In the genomic region with DNA sequence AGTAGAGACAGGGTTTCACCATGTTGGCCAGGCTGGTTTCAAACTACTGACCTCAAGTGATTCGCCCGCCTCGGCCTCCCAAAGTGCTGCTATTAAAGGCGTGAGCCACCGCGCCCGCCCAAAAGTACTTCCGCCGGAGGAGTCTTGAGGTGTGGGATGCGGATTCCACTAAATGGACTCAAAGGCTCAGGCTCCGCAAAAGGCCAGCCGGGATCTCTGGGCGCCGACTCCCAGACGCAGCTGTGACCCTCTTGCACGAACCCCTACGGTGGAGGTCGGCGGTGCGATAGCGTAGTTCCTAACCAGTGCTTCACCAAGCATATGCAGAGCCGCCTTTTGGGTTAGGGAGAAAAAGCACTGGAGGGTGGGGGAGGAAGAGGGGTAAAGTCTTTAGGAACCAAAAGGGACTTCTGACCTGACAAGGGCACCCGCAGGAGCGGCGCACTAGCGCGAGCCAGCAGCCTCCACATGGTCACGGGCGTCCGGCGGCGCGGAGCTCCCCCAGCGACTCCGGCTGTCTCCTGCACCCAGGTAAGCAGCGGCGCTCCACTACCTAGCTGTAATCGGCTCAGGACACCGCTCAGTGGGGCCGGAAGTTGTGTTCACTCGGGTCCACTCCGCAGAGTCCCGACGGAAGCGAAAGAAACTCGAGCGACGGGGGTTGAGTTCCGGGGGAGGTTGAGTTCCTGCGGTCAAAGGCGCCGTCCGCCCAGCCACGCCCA, we compare ENCODE assay signal across 1 cellular context.
TF ChIP-seq lines count a peak whose summit lies in the region.

A gene (minus strand): TSS at position 590 of the 722 bp plus-strand sequence. CDS start 120 bp downstream, at position 470.

TF ChIP-seq in HepG2, 621 proteins besides CTCF, POLR2A, EP300 and RAD21 (continued from another document and continues in another):
- TF ChIP-seq ARNT (IDR thresholded peaks at IDR 0.05) (no peak), ZNF546 (CRISPR knock-in tag; conservative IDR thresholded peaks at IDR 0.05) (0 out of 2 replicates have a peak, but pooled peaks have one; percentile 50), ZSCAN21 (CRISPR knock-in tag; IDR thresholded peaks at IDR 0.05; ENCODE audit: borderline replicate concordance) (no peak; the same call in 1 of the 2 replicates), KDM2A (CRISPR knock-in tag; IDR thresholded peaks at IDR 0.05; ENCODE audit: borderline replicate concordance, low read depth) (peak; percentile 98), BORCS8-MEF2B (CRISPR knock-in tag; IDR thresholded peaks at IDR 0.05) (peak; percentile 67; the same call in 1 of the 2 replicates), ZNF792 (CRISPR knock-in tag; IDR thresholded peaks at IDR 0.05) (peak; percentile 84), TMF1 (CRISPR knock-in tag; IDR thresholded peaks at IDR 0.05; ENCODE audit: low read depth) (no peak), SP5 (CRISPR knock-in tag; IDR thresholded peaks at IDR 0.05; ENCODE audit: borderline replicate concordance, low read depth) (peak; percentile 65; the same call in 1 of the 2 replicates), TBL1XR1 (IDR thresholded peaks at IDR 0.05; ENCODE audit: borderline replicate concordance, low read length, partially characterized antibody) (peak; percentile 85), FOXO1 (CRISPR knock-in tag; IDR thresholded peaks at IDR 0.05) (peak; percentile 61), SMAD3 (CRISPR knock-in tag; IDR thresholded peaks at IDR 0.05) (peak; percentile 95), ZSCAN9 (CRISPR knock-in tag; IDR thresholded peaks at IDR 0.05; ENCODE audit: borderline replicate concordance) (peak; percentile 80), FOSL2 (CRISPR knock-in tag; IDR thresholded peaks at IDR 0.05) (peak; percentile 57; the same call in 1 of the 2 replicates), SMC3 (IDR thresholded peaks at IDR 0.05; ENCODE audit: low read length) (no peak), JARID2 (CRISPR knock-in tag; IDR thresholded peaks at IDR 0.05; ENCODE audit: insufficient replicate concordance) (no peak), GZF1 (CRISPR knock-in tag; IDR thresholded peaks at IDR 0.05) (peak; percentile 51; the same call in 1 of the 2 replicates), SPEN (CRISPR knock-in tag; IDR thresholded peaks at IDR 0.05; ENCODE audit: low read depth) (peak; percentile 92), ZKSCAN1 (IDR thresholded peaks at IDR 0.05; ENCODE audit: low read length) (peak; percentile 47; the same call in 1 of the 2 replicates), MED13 (CRISPR knock-in tag; IDR thresholded peaks at IDR 0.05) (no peak), ZNF264 (CRISPR knock-in tag; IDR thresholded peaks at IDR 0.05) (no peak), GATAD1 (CRISPR knock-in tag; IDR thresholded peaks at IDR 0.05) (peak; percentile 97), NFIB (CRISPR knock-in tag; IDR thresholded peaks at IDR 0.05; ENCODE audit: borderline replicate concordance) (no peak), ZNF772 (CRISPR knock-in tag; IDR thresholded peaks at IDR 0.05) (peak; percentile 86), ZNF883 (CRISPR knock-in tag; IDR thresholded peaks at IDR 0.05; ENCODE audit: not compliant biosample characterization) (peak; percentile 89), GTF2F1 (IDR thresholded peaks at IDR 0.05; ENCODE audit: low read length) (no peak), PHF8 (CRISPR knock-in tag; IDR thresholded peaks at IDR 0.05) (peak; percentile 85), ZNF260 (CRISPR knock-in tag; IDR thresholded peaks at IDR 0.05; ENCODE audit: borderline replicate concordance, low read depth) (no peak), RCOR2 (CRISPR knock-in tag; IDR thresholded peaks at IDR 0.05) (no peak), FOXK1 (CRISPR knock-in tag; IDR thresholded peaks at IDR 0.05; ENCODE audit: borderline replicate concordance, low read depth) (peak; percentile 94; the same call in 1 of the 2 replicates), MBD4 (IDR thresholded peaks at IDR 0.05; ENCODE audit: borderline replicate concordance, low read length) (no peak), SOX5 (CRISPR knock-in tag; IDR thresholded peaks at IDR 0.05; ENCODE audit: borderline replicate concordance) (peak; percentile 34; the same call in 1 of the 2 replicates), ZNF747 (CRISPR knock-in tag; IDR thresholded peaks at IDR 0.05; ENCODE audit: borderline replicate concordance) (no peak), JDP2 (CRISPR knock-in tag; IDR thresholded peaks at IDR 0.05; ENCODE audit: borderline replicate concordance) (no peak), LCORL (IDR thresholded peaks at IDR 0.05) (peak; percentile 49; the same call in 1 of the 2 replicates), LCORL (CRISPR knock-in tag; IDR thresholded peaks at IDR 0.05) (peak; percentile 59; the same call in 1 of the 2 replicates), ZNF224 (CRISPR knock-in tag; IDR thresholded peaks at IDR 0.05) (peak; percentile 79; the same call in 1 of the 2 replicates), MAFF (IDR thresholded peaks at IDR 0.05; ENCODE audit: low read depth, low read length) (no peak), ZNF83 (CRISPR knock-in tag; IDR thresholded peaks at IDR 0.05; ENCODE audit: borderline replicate concordance) (no peak), ZBTB1 (CRISPR knock-in tag; IDR thresholded peaks at IDR 0.05; ENCODE audit: borderline replicate concordance) (no peak), ZMYM4 (CRISPR knock-in tag; IDR thresholded peaks at IDR 0.05) (peak; percentile 97), ZNF292 (CRISPR knock-in tag; IDR thresholded peaks at IDR 0.05; ENCODE audit: borderline replicate concordance, low read depth) (peak; percentile 65), ZNF446 (CRISPR knock-in tag; IDR thresholded peaks at IDR 0.05) (no peak), ZNF569 (CRISPR knock-in tag; IDR thresholded peaks at IDR 0.05; ENCODE audit: borderline replicate concordance) (no peak), ZFP90 (CRISPR knock-in tag; IDR thresholded peaks at IDR 0.05; ENCODE audit: borderline replicate concordance) (no peak), FOXC1 (CRISPR knock-in tag; IDR thresholded peaks at IDR 0.05; ENCODE audit: borderline replicate concordance) (peak; percentile 53; the same call in 1 of the 2 replicates), NR2F2 (IDR thresholded peaks at IDR 0.05; ENCODE audit: borderline replicate concordance, low read depth) (no peak), REXO4 (CRISPR knock-in tag; IDR thresholded peaks at IDR 0.05; ENCODE audit: borderline replicate concordance) (0 out of 2 replicates have a peak, but pooled peaks have one; percentile 14), JUNB (CRISPR knock-in tag; IDR thresholded peaks at IDR 0.05; ENCODE audit: borderline replicate concordance) (no peak), KAT2B (IDR thresholded peaks at IDR 0.05; ENCODE audit: borderline replicate concordance, low read depth, low read length) (no peak), KDM5B (CRISPR knock-in tag; IDR thresholded peaks at IDR 0.05; ENCODE audit: borderline replicate concordance) (peak; percentile 94)
- TF ChIP-seq, protein P1, sequence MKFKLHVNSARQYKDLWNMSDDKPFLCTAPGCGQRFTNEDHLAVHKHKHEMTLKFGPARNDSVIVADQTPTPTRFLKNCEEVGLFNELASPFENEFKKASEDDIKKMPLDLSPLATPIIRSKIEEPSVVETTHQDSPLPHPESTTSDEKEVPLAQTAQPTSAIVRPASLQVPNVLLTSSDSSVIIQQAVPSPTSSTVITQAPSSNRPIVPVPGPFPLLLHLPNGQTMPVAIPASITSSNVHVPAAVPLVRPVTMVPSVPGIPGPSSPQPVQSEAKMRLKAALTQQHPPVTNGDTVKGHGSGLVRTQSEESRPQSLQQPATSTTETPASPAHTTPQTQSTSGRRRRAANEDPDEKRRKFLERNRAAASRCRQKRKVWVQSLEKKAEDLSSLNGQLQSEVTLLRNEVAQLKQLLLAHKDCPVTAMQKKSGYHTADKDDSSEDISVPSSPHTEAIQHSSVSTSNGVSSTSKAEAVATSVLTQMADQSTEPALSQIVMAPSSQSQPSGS (CRISPR knock-in tag; IDR thresholded peaks at IDR 0.05) = peak; percentile 83
- TF ChIP-seq, protein P2, sequence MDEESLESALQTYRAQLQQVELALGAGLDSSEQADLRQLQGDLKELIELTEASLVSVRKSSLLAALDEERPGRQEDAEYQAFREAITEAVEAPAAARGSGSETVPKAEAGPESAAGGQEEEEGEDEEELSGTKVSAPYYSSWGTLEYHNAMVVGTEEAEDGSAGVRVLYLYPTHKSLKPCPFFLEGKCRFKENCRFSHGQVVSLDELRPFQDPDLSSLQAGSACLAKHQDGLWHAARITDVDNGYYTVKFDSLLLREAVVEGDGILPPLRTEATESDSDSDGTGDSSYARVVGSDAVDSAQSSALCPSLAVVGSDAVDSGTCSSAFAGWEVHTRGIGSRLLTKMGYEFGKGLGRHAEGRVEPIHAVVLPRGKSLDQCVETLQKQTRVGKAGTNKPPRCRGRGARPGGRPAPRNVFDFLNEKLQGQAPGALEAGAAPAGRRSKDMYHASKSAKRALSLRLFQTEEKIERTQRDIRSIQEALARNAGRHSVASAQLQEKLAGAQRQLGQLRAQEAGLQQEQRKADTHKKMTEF (CRISPR knock-in tag; IDR thresholded peaks at IDR 0.05) = peak; percentile 85
- TF ChIP-seq, protein P3, sequence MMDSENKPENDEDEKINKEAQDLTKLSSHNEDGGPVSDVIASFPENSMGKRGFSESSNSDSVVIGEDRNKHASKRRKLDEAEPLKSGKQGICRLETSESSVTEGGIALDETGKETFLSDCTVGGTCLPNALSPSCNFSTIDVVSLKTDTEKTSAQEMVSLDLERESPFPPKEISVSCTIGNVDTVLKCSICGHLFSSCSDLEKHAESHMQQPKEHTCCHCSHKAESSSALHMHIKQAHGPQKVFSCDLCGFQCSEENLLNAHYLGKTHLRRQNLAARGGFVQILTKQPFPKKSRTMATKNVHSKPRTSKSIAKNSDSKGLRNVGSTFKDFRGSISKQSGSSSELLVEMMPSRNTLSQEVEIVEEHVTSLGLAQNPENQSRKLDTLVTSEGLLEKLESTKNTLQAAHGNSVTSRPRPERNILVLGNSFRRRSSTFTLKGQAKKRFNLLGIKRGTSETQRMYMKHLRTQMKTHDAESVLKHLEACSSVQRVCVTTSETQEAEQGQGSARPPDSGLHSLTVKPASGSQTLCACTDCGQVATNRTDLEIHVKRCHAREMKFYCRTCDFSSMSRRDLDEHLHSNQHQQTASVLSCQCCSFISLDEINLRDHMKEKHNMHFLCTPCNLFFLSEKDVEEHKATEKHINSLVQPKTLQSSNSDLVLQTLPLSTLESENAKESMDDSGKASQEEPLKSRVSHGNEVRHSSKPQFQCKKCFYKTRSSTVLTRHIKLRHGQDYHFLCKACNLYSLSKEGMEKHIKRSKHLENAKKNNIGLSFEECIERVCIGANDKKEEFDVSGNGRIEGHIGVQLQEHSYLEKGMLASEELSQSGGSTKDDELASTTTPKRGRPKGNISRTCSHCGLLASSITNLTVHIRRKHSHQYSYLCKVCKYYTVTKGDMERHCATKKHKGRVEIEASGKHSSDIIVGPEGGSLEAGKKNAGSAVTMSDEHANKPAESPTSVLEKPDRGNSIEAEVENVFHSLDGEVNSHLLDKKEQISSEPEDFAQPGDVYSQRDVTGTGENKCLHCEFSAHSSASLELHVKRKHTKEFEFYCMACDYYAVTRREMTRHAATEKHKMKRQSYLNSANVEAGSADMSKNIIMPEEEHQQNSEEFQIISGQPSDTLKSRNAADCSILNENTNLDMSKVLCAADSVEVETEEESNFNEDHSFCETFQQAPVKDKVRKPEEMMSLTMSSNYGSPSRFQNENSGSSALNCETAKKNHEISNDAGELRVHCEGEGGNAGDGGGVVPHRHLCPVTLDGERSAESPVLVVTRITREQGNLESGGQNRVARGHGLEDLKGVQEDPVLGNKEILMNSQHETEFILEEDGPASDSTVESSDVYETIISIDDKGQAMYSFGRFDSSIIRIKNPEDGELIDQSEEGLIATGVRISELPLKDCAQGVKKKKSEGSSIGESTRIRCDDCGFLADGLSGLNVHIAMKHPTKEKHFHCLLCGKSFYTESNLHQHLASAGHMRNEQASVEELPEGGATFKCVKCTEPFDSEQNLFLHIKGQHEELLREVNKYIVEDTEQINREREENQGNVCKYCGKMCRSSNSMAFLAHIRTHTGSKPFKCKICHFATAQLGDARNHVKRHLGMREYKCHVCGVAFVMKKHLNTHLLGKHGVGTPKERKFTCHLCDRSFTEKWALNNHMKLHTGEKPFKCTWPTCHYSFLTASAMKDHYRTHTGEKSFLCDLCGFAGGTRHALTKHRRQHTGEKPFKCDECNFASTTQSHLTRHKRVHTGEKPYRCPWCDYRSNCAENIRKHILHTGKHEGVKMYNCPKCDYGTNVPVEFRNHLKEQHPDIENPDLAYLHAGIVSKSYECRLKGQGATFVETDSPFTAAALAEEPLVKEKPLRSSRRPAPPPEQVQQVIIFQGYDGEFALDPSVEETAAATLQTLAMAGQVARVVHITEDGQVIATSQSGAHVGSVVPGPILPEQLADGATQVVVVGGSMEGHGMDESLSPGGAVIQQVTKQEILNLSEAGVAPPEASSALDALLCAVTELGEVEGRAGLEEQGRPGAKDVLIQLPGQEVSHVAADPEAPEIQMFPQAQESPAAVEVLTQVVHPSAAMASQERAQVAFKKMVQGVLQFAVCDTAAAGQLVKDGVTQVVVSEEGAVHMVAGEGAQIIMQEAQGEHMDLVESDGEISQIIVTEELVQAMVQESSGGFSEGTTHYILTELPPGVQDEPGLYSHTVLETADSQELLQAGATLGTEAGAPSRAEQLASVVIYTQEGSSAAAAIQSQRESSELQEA (CRISPR knock-in tag; IDR thresholded peaks at IDR 0.05; ENCODE audit: not compliant biosample characterization) = peak; percentile 74
- TF ChIP-seq, protein P4, sequence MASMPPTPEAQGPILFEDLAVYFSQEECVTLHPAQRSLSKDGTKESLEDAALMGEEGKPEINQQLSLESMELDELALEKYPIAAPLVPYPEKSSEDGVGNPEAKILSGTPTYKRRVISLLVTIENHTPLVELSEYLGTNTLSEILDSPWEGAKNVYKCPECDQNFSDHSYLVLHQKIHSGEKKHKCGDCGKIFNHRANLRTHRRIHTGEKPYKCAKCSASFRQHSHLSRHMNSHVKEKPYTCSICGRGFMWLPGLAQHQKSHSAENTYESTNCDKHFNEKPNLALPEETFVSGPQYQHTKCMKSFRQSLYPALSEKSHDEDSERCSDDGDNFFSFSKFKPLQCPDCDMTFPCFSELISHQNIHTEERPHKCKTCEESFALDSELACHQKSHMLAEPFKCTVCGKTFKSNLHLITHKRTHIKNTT (CRISPR knock-in tag; IDR thresholded peaks at IDR 0.05) = no peak
- TF ChIP-seq, protein P5, sequence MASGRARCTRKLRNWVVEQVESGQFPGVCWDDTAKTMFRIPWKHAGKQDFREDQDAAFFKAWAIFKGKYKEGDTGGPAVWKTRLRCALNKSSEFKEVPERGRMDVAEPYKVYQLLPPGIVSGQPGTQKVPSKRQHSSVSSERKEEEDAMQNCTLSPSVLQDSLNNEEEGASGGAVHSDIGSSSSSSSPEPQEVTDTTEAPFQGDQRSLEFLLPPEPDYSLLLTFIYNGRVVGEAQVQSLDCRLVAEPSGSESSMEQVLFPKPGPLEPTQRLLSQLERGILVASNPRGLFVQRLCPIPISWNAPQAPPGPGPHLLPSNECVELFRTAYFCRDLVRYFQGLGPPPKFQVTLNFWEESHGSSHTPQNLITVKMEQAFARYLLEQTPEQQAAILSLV (CRISPR knock-in tag; IDR thresholded peaks at IDR 0.05; ENCODE audit: borderline replicate concordance) = no peak; the same call in 1 of the 2 replicates
- TF ChIP-seq, protein P6, sequence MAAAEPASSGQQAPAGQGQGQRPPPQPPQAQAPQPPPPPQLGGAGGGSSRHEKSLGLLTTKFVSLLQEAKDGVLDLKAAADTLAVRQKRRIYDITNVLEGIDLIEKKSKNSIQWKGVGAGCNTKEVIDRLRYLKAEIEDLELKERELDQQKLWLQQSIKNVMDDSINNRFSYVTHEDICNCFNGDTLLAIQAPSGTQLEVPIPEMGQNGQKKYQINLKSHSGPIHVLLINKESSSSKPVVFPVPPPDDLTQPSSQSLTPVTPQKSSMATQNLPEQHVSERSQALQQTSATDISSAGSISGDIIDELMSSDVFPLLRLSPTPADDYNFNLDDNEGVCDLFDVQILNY (CRISPR knock-in tag; conservative IDR thresholded peaks at IDR 0.05) = no peak
